In genomic region chr11:88482871-88483301, GRCh38 we compare ENCODE assay signal across 2 cellular contexts.
TF ChIP-seq lines count a peak whose summit lies in the region.

No MANE protein-coding gene starts in this region.

TF ChIP-seq in SK-N-SH, 30 proteins besides CTCF, POLR2A, EP300 and RAD21:
- TF ChIP-seq TCF12 (IDR thresholded peaks at IDR 0.05) = peak; percentile 41; the same call in 1 of the 2 replicates
- TF ChIP-seq JUND (IDR thresholded peaks at IDR 0.05) = 0 out of 2 replicates have a peak, but pooled peaks have one; percentile 6
- 0 out of 2 replicates have a peak, but pooled peaks have one; percentile 5 for TF ChIP-seq FOSL2 (IDR thresholded peaks at IDR 0.05; ENCODE audit: borderline replicate concordance, low read depth)
- no peak for TF ChIP-seq YY1 (IDR thresholded peaks at IDR 0.05; ENCODE audit: low read depth)

TF ChIP-seq in SK-N-SH treated with all-trans-retinoic acid at 6 μM for 48 hours, 23 proteins besides CTCF, POLR2A, EP300 and RAD21:
- no peak for TF ChIP-seq ZNF565 (CRISPR knock-in tag; conservative IDR thresholded peaks at IDR 0.05; ENCODE audit: low read depth)
- TF ChIP-seq, protein P1, sequence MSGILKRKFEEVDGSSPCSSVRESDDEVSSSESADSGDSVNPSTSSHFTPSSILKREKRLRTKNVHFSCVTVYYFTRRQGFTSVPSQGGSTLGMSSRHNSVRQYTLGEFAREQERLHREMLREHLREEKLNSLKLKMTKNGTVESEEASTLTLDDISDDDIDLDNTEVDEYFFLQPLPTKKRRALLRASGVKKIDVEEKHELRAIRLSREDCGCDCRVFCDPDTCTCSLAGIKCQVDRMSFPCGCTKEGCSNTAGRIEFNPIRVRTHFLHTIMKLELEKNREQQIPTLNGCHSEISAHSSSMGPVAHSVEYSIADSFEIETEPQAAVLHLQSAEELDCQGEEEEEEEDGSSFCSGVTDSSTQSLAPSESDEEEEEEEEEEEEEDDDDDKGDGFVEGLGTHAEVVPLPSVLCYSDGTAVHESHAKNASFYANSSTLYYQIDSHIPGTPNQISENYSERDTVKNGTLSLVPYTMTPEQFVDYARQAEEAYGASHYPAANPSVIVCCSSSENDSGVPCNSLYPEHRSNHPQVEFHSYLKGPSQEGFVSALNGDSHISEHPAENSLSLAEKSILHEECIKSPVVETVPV (CRISPR knock-in tag; IDR thresholded peaks at IDR 0.05) = no peak
- no peak for TF ChIP-seq ISL1 (CRISPR knock-in tag; IDR thresholded peaks at IDR 0.05)
- no peak for TF ChIP-seq ESRRG (CRISPR knock-in tag; IDR thresholded peaks at IDR 0.05)
- TF ChIP-seq OSR1 (CRISPR knock-in tag; IDR thresholded peaks at IDR 0.05) = no peak
- TF ChIP-seq, protein P2, sequence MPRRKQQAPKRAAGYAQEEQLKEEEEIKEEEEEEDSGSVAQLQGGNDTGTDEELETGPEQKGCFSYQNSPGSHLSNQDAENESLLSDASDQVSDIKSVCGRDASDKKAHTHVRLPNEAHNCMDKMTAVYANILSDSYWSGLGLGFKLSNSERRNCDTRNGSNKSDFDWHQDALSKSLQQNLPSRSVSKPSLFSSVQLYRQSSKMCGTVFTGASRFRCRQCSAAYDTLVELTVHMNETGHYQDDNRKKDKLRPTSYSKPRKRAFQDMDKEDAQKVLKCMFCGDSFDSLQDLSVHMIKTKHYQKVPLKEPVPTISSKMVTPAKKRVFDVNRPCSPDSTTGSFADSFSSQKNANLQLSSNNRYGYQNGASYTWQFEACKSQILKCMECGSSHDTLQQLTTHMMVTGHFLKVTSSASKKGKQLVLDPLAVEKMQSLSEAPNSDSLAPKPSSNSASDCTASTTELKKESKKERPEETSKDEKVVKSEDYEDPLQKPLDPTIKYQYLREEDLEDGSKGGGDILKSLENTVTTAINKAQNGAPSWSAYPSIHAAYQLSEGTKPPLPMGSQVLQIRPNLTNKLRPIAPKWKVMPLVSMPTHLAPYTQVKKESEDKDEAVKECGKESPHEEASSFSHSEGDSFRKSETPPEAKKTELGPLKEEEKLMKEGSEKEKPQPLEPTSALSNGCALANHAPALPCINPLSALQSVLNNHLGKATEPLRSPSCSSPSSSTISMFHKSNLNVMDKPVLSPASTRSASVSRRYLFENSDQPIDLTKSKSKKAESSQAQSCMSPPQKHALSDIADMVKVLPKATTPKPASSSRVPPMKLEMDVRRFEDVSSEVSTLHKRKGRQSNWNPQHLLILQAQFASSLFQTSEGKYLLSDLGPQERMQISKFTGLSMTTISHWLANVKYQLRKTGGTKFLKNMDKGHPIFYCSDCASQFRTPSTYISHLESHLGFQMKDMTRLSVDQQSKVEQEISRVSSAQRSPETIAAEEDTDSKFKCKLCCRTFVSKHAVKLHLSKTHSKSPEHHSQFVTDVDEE (CRISPR knock-in tag; IDR thresholded peaks at IDR 0.05) = no peak
- TF ChIP-seq, protein P3, sequence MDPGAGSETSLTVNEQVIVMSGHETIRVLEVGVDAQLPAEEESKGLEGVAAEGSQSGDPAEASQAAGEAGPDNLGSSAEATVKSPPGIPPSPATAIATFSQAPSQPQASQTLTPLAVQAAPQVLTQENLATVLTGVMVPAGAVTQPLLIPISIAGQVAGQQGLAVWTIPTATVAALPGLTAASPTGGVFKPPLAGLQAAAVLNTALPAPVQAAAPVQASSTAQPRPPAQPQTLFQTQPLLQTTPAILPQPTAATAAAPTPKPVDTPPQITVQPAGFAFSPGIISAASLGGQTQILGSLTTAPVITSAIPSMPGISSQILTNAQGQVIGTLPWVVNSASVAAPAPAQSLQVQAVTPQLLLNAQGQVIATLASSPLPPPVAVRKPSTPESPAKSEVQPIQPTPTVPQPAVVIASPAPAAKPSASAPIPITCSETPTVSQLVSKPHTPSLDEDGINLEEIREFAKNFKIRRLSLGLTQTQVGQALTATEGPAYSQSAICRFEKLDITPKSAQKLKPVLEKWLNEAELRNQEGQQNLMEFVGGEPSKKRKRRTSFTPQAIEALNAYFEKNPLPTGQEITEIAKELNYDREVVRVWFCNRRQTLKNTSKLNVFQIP (CRISPR knock-in tag; IDR thresholded peaks at IDR 0.05; ENCODE audit: borderline replicate concordance, low read depth) = no peak
- no peak for TF ChIP-seq ZNF70 (CRISPR knock-in tag; IDR thresholded peaks at IDR 0.05)
- TF ChIP-seq TOX (CRISPR knock-in tag; IDR thresholded peaks at IDR 0.05; ENCODE audit: borderline replicate concordance) = no peak
- TF ChIP-seq ZNF8 (CRISPR knock-in tag; IDR thresholded peaks at IDR 0.05) = no peak
- TF ChIP-seq PATZ1 (CRISPR knock-in tag; IDR thresholded peaks at IDR 0.05; ENCODE audit: borderline replicate concordance) = no peak
- no peak for TF ChIP-seq PPARA (CRISPR knock-in tag; IDR thresholded peaks at IDR 0.05; ENCODE audit: borderline replicate concordance)
- no peak for TF ChIP-seq BACH2 (CRISPR knock-in tag; IDR thresholded peaks at IDR 0.05; ENCODE audit: borderline replicate concordance)
- no peak for TF ChIP-seq SNAI2 (CRISPR knock-in tag; IDR thresholded peaks at IDR 0.05)
